13 cellular contexts compared by ENCODE assay signal in the genomic region with DNA sequence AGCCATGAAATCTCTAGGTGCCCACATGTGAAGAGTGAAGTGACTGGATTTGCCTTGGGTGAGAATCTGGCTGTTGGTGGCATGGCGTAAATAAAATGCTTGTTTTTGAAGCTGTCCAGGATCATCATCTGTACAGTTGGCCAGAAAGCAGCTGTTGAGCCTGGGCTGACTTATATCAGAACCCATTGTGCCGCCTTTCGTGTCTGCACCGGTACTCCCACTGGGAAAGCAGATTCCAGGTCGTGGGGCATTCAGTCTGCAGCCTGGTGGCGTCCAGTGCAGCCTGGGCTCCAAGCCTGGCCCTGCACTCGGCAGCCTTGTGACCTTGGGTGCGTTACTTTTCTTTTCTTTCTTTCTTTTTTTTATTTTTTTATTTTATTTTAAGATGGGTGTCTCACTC. TPM values are rescaled to one million over a fixed set of nuclear protein-coding genes. Genes with fewer than 3 reads are reported as not detected.
DNase-seq lines count a peak whose midpoint lies in the region; ATAC-seq and TF ChIP-seq lines count a peak whose summit lies in the region.
"Had no signal": no experiment of that assay in that cellular context is flagged by ENCODE, and none has a peak within 500 bp of the region (broad histone marks: within the 10 kb centered on the region; RNA-seq: fewer than 3 reads in every experiment).

No MANE protein-coding gene starts in this region.

- TF ChIP-seq CTCF in mesothelial cell of epicardium (IDR thresholded peaks at IDR 0.05; ENCODE audit: unreplicated experiment) (no peak), suprapubic skin (IDR thresholded peaks at IDR 0.05) (no peak)

- DNase-seq in activated naive CD4-positive, alpha-beta T cell treated with Interleukin-2 at 50 U/mL for 16 hours, result no peak
- no peak for DNase-seq in central memory CD8-positive, alpha-beta T cell (ENCODE audit: low spot score in 2 of 2)
- DNase-seq in mesothelial cell of epicardium (ENCODE audit: low spot score in 2 of 2, unreplicated experiment in 2 of 2), result no peak
- no peak for DNase-seq in suprapubic skin (ENCODE audit: low spot score in 2 of 2)
- DNase-seq in activated effector memory CD4-positive, alpha-beta T cell treated with anti-CD3 and anti-CD28 coated beads, Interleukin-2, amount 50 U/mL, for 16 hours, result no peak
- no peak for DNase-seq in middle frontal gyrus (ENCODE audit: extremely low spot score, low spot score)
- DNase-seq: activated CD8-positive, alpha-beta memory T cell treated with anti-CD3 and anti-CD28 coated beads for 24 hours; central memory CD4-positive, alpha-beta T cell; foreskin keratinocyte; NCI-H1048 had no signal

- H3K9me3 ChIP-seq in suprapubic skin, result no peaks in the 10 kb centered on the region
- H3K9me3 ChIP-seq: left lung had no signal

- H3K27ac Mint-ChIP-seq in activated naive CD4-positive, alpha-beta T cell treated with anti-CD3 and anti-CD28 coated beads, Interleukin-2, amount 50 U/mL, for 24 hours, result peak overlapping the region; percentile 21
- H3K27ac Mint-ChIP-seq in central memory CD8-positive, alpha-beta T cell (ENCODE audit: low read depth), result peak overlapping the region; percentile 78
- peak overlapping the region; percentile 90 for H3K27ac Mint-ChIP-seq in mesothelial cell of epicardium

- peak overlapping the region; percentile 33 for H3K4me3 Mint-ChIP-seq in activated naive CD4-positive, alpha-beta T cell treated with anti-CD3 and anti-CD28 coated beads, Interleukin-2, amount 50 U/mL, for 24 hours
- H3K4me3 Mint-ChIP-seq in central memory CD8-positive, alpha-beta T cell, result no peak overlapping the region
- H3K4me3 Mint-ChIP-seq in mesothelial cell of epicardium, result no peak overlapping the region

- no peaks in the 10 kb centered on the region for H3K36me3 Mint-ChIP-seq in activated naive CD4-positive, alpha-beta T cell treated with anti-CD3 and anti-CD28 coated beads, Interleukin-2, amount 50 U/mL, for 24 hours
- H3K36me3 Mint-ChIP-seq in central memory CD8-positive, alpha-beta T cell (ENCODE audit: insufficient read depth), result peaks cover 28% of the 10 kb centered on the region
- peaks cover 7% of the 10 kb centered on the region for H3K36me3 Mint-ChIP-seq in mesothelial cell of epicardium

- H3K4me1 Mint-ChIP-seq in activated naive CD4-positive, alpha-beta T cell treated with anti-CD3 and anti-CD28 coated beads, Interleukin-2, amount 50 U/mL, for 24 hours, result peaks cover 75% of the 10 kb centered on the region
- peaks cover 78% of the 10 kb centered on the region for H3K4me1 Mint-ChIP-seq in central memory CD8-positive, alpha-beta T cell
- peaks cover 64% of the 10 kb centered on the region for H3K4me1 Mint-ChIP-seq in mesothelial cell of epicardium

- H3K4me1 ChIP-seq in suprapubic skin, result peaks cover 89% of the 10 kb centered on the region

- no peak for TF ChIP-seq EP300 in suprapubic skin (IDR thresholded peaks at IDR 0.05)

- peaks cover 2% of the 10 kb centered on the region for H3K36me3 ChIP-seq in suprapubic skin
- H3K36me3 ChIP-seq: left lung had no signal

- H3K4me3 ChIP-seq in suprapubic skin, result no peak overlapping the region
- H3K4me3 ChIP-seq: left lung had no signal

- H3K27me3 ChIP-seq in suprapubic skin, result no peaks in the 10 kb centered on the region
- H3K27me3 ChIP-seq: foreskin keratinocyte, left lung had no signal

- H3K9me3 Mint-ChIP-seq in activated naive CD4-positive, alpha-beta T cell treated with anti-CD3 and anti-CD28 coated beads, Interleukin-2, amount 50 U/mL, for 24 hours, result no peaks in the 10 kb centered on the region
- H3K9me3 Mint-ChIP-seq in central memory CD8-positive, alpha-beta T cell, result no peaks in the 10 kb centered on the region
- no peaks in the 10 kb centered on the region for H3K9me3 Mint-ChIP-seq in mesothelial cell of epicardium

- H3K27me3 Mint-ChIP-seq in activated naive CD4-positive, alpha-beta T cell treated with anti-CD3 and anti-CD28 coated beads, Interleukin-2, amount 50 U/mL, for 24 hours, result no peaks in the 10 kb centered on the region
- no peaks in the 10 kb centered on the region for H3K27me3 Mint-ChIP-seq in central memory CD8-positive, alpha-beta T cell
- no peaks in the 10 kb centered on the region for H3K27me3 Mint-ChIP-seq in mesothelial cell of epicardium (ENCODE audit: low read depth)

- 87% methylated on average over 8 of the region's 8 CpGs for WGBS in suprapubic skin

- peak overlapping the region; percentile 82 for H3K27ac ChIP-seq in suprapubic skin
- H3K27ac ChIP-seq: foreskin keratinocyte had no signal

- no peak for ATAC-seq in central memory CD8-positive, alpha-beta T cell (replicated peaks; ENCODE audit: extremely low read depth, poor library complexity, severe bottlenecking)
- ATAC-seq in HG03045 (IDR thresholded peaks at IDR 0.05; ENCODE audit: unreplicated experiment), result no peak

- TF ChIP-seq POLR2A in suprapubic skin (IDR thresholded peaks at IDR 0.05), result no peak

RNA-seq across cellular contexts. Expression of a gene that starts 27.8 kb away (rescaled TPM):
- total RNA-seq in mesothelial cell of epicardium (495 to 505 TPM (median 497 TPM) in 3 replicates), suprapubic skin (100 to 1,000 TPM; 153 to 286 (median 240) TPM)

Comparison
In these comparisons a context has a peak if more than half of its experiments do, and no peak if none do; other contexts are left out.
1. H3K27ac Mint-ChIP-seq: peak in every context shown above with its lines; median percentile 90 in mesothelial cell of epicardium; 78 in central memory CD8-positive, alpha-beta T cell; 21 in activated naive CD4-positive, alpha-beta T cell treated with anti-CD3 and anti-CD28 coated beads, Interleukin-2, amount 50 U/mL, for 24 hours.